In genomic region chr1:211549092-211549749, GRCh38 we compare ENCODE assay signal across 1 cellular context.
TF ChIP-seq lines count a peak whose summit lies in the region.

No MANE protein-coding gene starts in this region.

TF ChIP-seq in IMR-90, 13 proteins besides CTCF, POLR2A, EP300 and RAD21:
- no peak for TF ChIP-seq NFE2L2 (IDR thresholded peaks at IDR 0.05; ENCODE audit: low read depth, low read length)
- no peak for TF ChIP-seq CHD1 (IDR thresholded peaks at IDR 0.05; ENCODE audit: low read depth, low read length)
- TF ChIP-seq CEBPB (IDR thresholded peaks at IDR 0.05; ENCODE audit: low read depth, low read length), result no peak
- no peak for TF ChIP-seq RCOR1 (IDR thresholded peaks at IDR 0.05; ENCODE audit: insufficient replicate concordance, low read length)
- no peak for TF ChIP-seq SMC3 (IDR thresholded peaks at IDR 0.05; ENCODE audit: low read depth, low read length)
- TF ChIP-seq RFX5 (IDR thresholded peaks at IDR 0.05; ENCODE audit: low read depth, low read length), result no peak
- TF ChIP-seq USF2 (IDR thresholded peaks at IDR 0.05; ENCODE audit: low read depth, low read length), result no peak
- TF ChIP-seq MAZ (IDR thresholded peaks at IDR 0.05; ENCODE audit: borderline replicate concordance, low read depth, low read length), result no peak
- no peak for TF ChIP-seq BHLHE40 (IDR thresholded peaks at IDR 0.05; ENCODE audit: low read depth, low read length)
- no peak for TF ChIP-seq ELK1 (IDR thresholded peaks at IDR 0.05; ENCODE audit: borderline replicate concordance, low read depth, low read length)
- TF ChIP-seq FOS (IDR thresholded peaks at IDR 0.05; ENCODE audit: low read depth, low read length), result no peak
- no peak for TF ChIP-seq MAFK (IDR thresholded peaks at IDR 0.05; ENCODE audit: low read depth, low read length)
- TF ChIP-seq MXI1 (IDR thresholded peaks at IDR 0.05; ENCODE audit: borderline replicate concordance, low read depth, low read length), result no peak
